Comparison of ENCODE assay signal across 18 cellular contexts in genomic region chr7:19011212-19011611, GRCh38.
DNase-seq lines count a peak whose midpoint lies in the region; TF ChIP-seq lines count a peak whose summit lies in the region.
"Had no signal": no experiment of that assay in that cellular context is flagged by ENCODE, and none has a peak within 500 bp of the region (broad histone marks: within the 10 kb centered on the region; RNA-seq: fewer than 3 reads in every experiment).

No MANE protein-coding gene starts in this region.

- H3K4me2 ChIP-seq in osteoblast (ENCODE audit: insufficient read depth, low read length) = no peak overlapping the region

- no peaks in the 10 kb centered on the region for H4K20me1 ChIP-seq in osteoblast (ENCODE audit: insufficient read depth, low read length)

- peaks cover 17% of the 10 kb centered on the region for H3K4me1 ChIP-seq in osteoblast (ENCODE audit: insufficient read depth, low read length)
- H3K4me1 ChIP-seq: Caco-2 had no signal

- H3K27me3 ChIP-seq in brain microvascular endothelial cell (replicated peaks) (no peaks in the 10 kb centered on the region), osteoblast (ENCODE audit: insufficient read depth, low read length) (no peaks in the 10 kb centered on the region)
- H3K27me3 ChIP-seq: MG63 had no signal

- H3K36me3 ChIP-seq in brain microvascular endothelial cell (replicated peaks) = no peaks in the 10 kb centered on the region
- no peaks in the 10 kb centered on the region for H3K36me3 ChIP-seq in osteoblast (ENCODE audit: insufficient read depth, low read length)
- H3K36me3 ChIP-seq: MG63 had no signal

- no peaks in the 10 kb centered on the region for H3K79me2 ChIP-seq in osteoblast (ENCODE audit: insufficient read depth, low read length)

- H3K4me3 ChIP-seq in brain microvascular endothelial cell (ENCODE audit: low read depth, low read length) = no peak overlapping the region
- H3K4me3 ChIP-seq in osteoblast (ENCODE audit: insufficient read depth, low read length) = no peak overlapping the region
- H3K4me3 ChIP-seq: MG63 had no signal

- in situ Hi-C loops in brain microvascular endothelial cell (cut with HindIII; ENCODE audit: low pct_ligation_motif_present, low sequenced_read_pairs) = no loop called here

- DNase-seq in EH (ENCODE audit: low read depth) = peak; percentile 59
- peak; percentile 80 for DNase-seq in LHCN-M2 (ENCODE audit: low read depth)
- DNase-seq in brain microvascular endothelial cell = peak; percentile 53
- no peak for DNase-seq in osteoblast (ENCODE audit: insufficient read length, low spot score, missing footprints)
- DNase-seq in NCI-H748 treated with DMSO at 0.1 percent for 48 hours (lab: John Stamatoyannopoulos, UW) = no peak
- DNase-seq in superior temporal gyrus (ENCODE audit: extremely low spot score) = no peak
- DNase-seq in NCI-H2081 treated with DMSO at 0.1 percent for 48 hours (lab: John Stamatoyannopoulos, UW) = no peak
- no peak for DNase-seq in stimulated activated CD4-positive, alpha-beta T cell treated with anti-CD3 and anti-CD28 coated beads, Interleukin-1b, Interleukin-23, amount 100 ng/mL, for 48 hours
- DNase-seq: Caco-2; CD4-positive, CD25-positive, alpha-beta regulatory T cell; GOT3; KG1; MG63; NCI-H1092; NCI-H146; NCI-H2227 treated with DMSO at 0.1 percent for 48 hours; NCI-H526; SHP77 treated with DMSO at 0.1 percent for 48 hours had no signal

- H2AFZ ChIP-seq in osteoblast (ENCODE audit: low read length) = peak overlapping the region; percentile 4

- H3K27ac ChIP-seq in brain microvascular endothelial cell (peak overlapping the region; percentile 10), osteoblast (ENCODE audit: low read depth, low read length) (no peak overlapping the region)

- TF ChIP-seq CTCF in brain microvascular endothelial cell (IDR thresholded peaks at IDR 0.05; ENCODE audit: low read depth, low read length, missing control alignments) (no peak), osteoblast (IDR thresholded peaks at IDR 0.05; ENCODE audit: extremely low read depth, low read depth, low read length) (no peak)

- H3K9me3 ChIP-seq in osteoblast (ENCODE audit: low read depth, low read length) = no peaks in the 10 kb centered on the region
- H3K9me3 ChIP-seq: Caco-2 had no signal

Comparison
In these comparisons a context has a peak if more than half of its experiments do, and no peak if none do; other contexts are left out.
1. DNase-seq: peak in EH (single experiment), LHCN-M2 (single experiment) and brain microvascular endothelial cell (single experiment); none in osteoblast (single experiment), NCI-H748 treated with DMSO at 0.1 percent for 48 hours (single experiment), superior temporal gyrus (single experiment), NCI-H2081 treated with DMSO at 0.1 percent for 48 hours (single experiment) and stimulated activated CD4-positive, alpha-beta T cell treated with anti-CD3 and anti-CD28 coated beads, Interleukin-1b, Interleukin-23, amount 100 ng/mL, for 48 hours (single experiment).